24 cellular contexts compared by ENCODE assay signal in the genomic region with DNA sequence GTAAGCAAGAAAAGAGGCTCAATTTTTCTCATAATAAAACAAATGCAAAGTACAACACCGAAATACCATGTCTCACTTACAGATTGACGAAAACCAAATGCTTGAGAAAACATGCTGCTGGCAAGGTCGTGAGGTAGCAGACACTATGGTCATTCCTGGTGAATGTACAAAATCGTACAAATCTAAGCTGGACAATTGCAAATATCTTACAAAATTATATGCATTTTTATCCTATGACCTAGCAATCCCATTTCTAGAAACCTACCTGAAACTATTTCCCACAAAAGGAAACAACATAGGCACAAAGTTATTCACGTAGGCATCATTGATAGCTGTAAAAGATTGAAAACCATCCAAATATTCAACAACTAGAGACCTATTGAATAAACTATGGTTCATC. TPM values are rescaled to one million over a fixed set of nuclear protein-coding genes. Genes with fewer than 3 reads are reported as not detected.
DNase-seq lines count a peak whose midpoint lies in the region; ATAC-seq, FAIRE-seq and TF ChIP-seq lines count a peak whose summit lies in the region.
"Had no signal": no experiment of that assay in that cellular context is flagged by ENCODE, and none has a peak within 500 bp of the region (broad histone marks: within the 10 kb centered on the region; RNA-seq: fewer than 3 reads in every experiment).

No MANE protein-coding gene starts in this region.

- H3K27ac Mint-ChIP-seq in H9 = no peak overlapping the region
- H3K27ac Mint-ChIP-seq: CD4-positive, alpha-beta T cell had no signal

- no peaks in the 10 kb centered on the region for H3K23me2 ChIP-seq in H9 (ENCODE audit: insufficient read length, low read depth, low read length, poor library complexity, severe bottlenecking)

- no peak overlapping the region for H3K14ac ChIP-seq in H9 (ENCODE audit: insufficient read depth, low read length)

- H3K56ac ChIP-seq in H9 (ENCODE audit: insufficient read length, low read depth, low read length) = no peak overlapping the region

- no peak overlapping the region for H2AK5ac ChIP-seq in H9 (ENCODE audit: insufficient read length, low read length)

- no peak for TF ChIP-seq RAD21 in A549 (conservative IDR thresholded peaks at IDR 0.05 in 1 of 2, IDR thresholded peaks at IDR 0.05 in 1 of 2)

- no peak overlapping the region for H3K23ac ChIP-seq in H9 (ENCODE audit: insufficient read length, low read depth, low read length)

- no peaks in the 10 kb centered on the region for H3K79me1 ChIP-seq in H9 (ENCODE audit: insufficient read depth, low read depth, low read length, poor library complexity, severe bottlenecking)

- H3K27me3 ChIP-seq in PC-9 (ENCODE audit: insufficient read depth, low read depth) = no peaks in the 10 kb centered on the region
- H3K27me3 ChIP-seq in foreskin keratinocyte = no peaks in the 10 kb centered on the region
- H3K27me3 ChIP-seq in right atrium auricular region = no peaks in the 10 kb centered on the region
- no peaks in the 10 kb centered on the region for H3K27me3 ChIP-seq in H9 (ENCODE audit: insufficient read depth, low read length)
- H3K27me3 ChIP-seq: BLaER1 treated with 17β-estradiol and CSF1 and Interleukin-3, amounts not matched to agents 10 nM and 100 nM had no signal

- peaks cover 31% of the 10 kb centered on the region for H3F3A ChIP-seq in PC-9 (ENCODE audit: insufficient read depth, low read depth)

- no peak overlapping the region for H2BK20ac ChIP-seq in H9 (ENCODE audit: low read depth, low read length, poor library complexity, severe bottlenecking)

- intact Hi-C loops in PC-9 (cut with micrococcal nuclease; ENCODE audit: unreplicated experiment) = loop anchor here (2.0 to 10.0 kb wide), 4 partner anchors 83 to 576 kb away; no protein-coding TSS in a partner anchor

- POLR2A ChIA-PET in A549 (lab: Yijun Ruan, JAX) (no interaction called here), PC-9 (lab: Charles Lee; ENCODE audit: unreplicated experiment) (interaction anchor here (0.6 to 0.8 kb wide), 3 partner anchors 40 to 508 kb away, joined by 3 to 4 read pairs (median 4); no protein-coding TSS in a partner anchor)

- no peak overlapping the region for H2BK12ac ChIP-seq in H9 (ENCODE audit: insufficient read length, low read depth, low read length)

- WGBS in A549 (ENCODE audit: missing lambda C conversion rate) = 68% methylated on average over 5 of the region's 5 CpGs
- no CpG with 5 or more reads among the region's 5 CpGs for WGBS in H9 (ENCODE audit: extremely low coverage, insufficient read length, low lambda C conversion rate)

- H3K9me3 ChIP-seq in A549 (no peaks in the 10 kb centered on the region), PC-9 (ENCODE audit: insufficient read depth, low read depth) (peaks cover 13% of the 10 kb centered on the region; the same call in 1 of the 2 replicates), right atrium auricular region (no peaks in the 10 kb centered on the region), H9 (ENCODE audit: control insufficient read depth, low read depth, low read length) (no peaks in the 10 kb centered on the region)
- H3K9me3 ChIP-seq: BLaER1 treated with 17β-estradiol and CSF1 and Interleukin-3, amounts not matched to agents 10 nM and 100 nM had no signal

- DNase-seq in A549 (ENCODE audit: low read depth in 1 of 2, low spot score in 1 of 2) = no peak
- DNase-seq in H54 (ENCODE audit: insufficient read length, low spot score) = no peak
- no peak for DNase-seq in PC-9
- no peak for DNase-seq in foreskin keratinocyte
- DNase-seq in right atrium auricular region (ENCODE audit: low spot score) = no peak
- no peak for DNase-seq in H9
- no peak for DNase-seq in T-helper 9 cell
- DNase-seq: 8988T; AML-193; CD4-positive, alpha-beta T cell; DMS53; GDM1; Karpas-422; NCI-H1105; NCI-H2029 treated with DMSO at 0.1 percent for 48 hours; NCI-H446 treated with DMSO at 0.1 percent for 48 hours; NCI-H526 treated with DMSO at 0.1 percent for 48 hours; T-helper 1 cell had no signal

- no peaks in the 10 kb centered on the region for H3K9me3 Mint-ChIP-seq in H9
- H3K9me3 Mint-ChIP-seq: CD4-positive, alpha-beta T cell had no signal

- H3T11ph ChIP-seq in H9 (ENCODE audit: low read length) = no peak overlapping the region

- no peak overlapping the region for H2BK5ac ChIP-seq in H9 (ENCODE audit: insufficient read length, low read length)

- peaks cover 32% of the 10 kb centered on the region for H3K4me1 ChIP-seq in A549
- peaks cover 54% of the 10 kb centered on the region for H3K4me1 ChIP-seq in PC-9 (replicated peaks; ENCODE audit: insufficient read depth)
- peaks cover 21% of the 10 kb centered on the region for H3K4me1 ChIP-seq in foreskin keratinocyte
- no peaks in the 10 kb centered on the region for H3K4me1 ChIP-seq in right atrium auricular region
- H3K4me1 ChIP-seq in H9 (ENCODE audit: insufficient read depth, low read length) = no peaks in the 10 kb centered on the region

- H3K4ac ChIP-seq in H9 (ENCODE audit: low read depth, low read length) = no peak overlapping the region

- CTCF ChIA-PET in A549 (lab: Yijun Ruan, JAX) (no interaction called here), PC-9 (lab: Charles Lee) (interaction anchor here (1.1 to 1.3 kb wide), 2 partner anchors 10 to 249 kb away, joined by 3 to 13 read pairs; no protein-coding TSS in a partner anchor)

- no peak overlapping the region for H4K91ac ChIP-seq in H9 (ENCODE audit: insufficient read length, low read depth, low read length)

- FAIRE-seq in A549 (lab: Jason Lieb, UNC) (no peak), H54 (lab: Jason Lieb, UNC) (peak; percentile 33)
- FAIRE-seq: GM12878, H1, RCC 7860 had no signal

- peak overlapping the region; percentile 63; the same call in 1 of the 3 replicates for H3K4me2 ChIP-seq in A549
- peak overlapping the region; percentile 56 for H3K4me2 ChIP-seq in PC-9
- no peak overlapping the region for H3K4me2 ChIP-seq in H9 (ENCODE audit: insufficient read depth, insufficient read length, low read length)
- H3K4me2 ChIP-seq: BLaER1 treated with 17β-estradiol and CSF1 and Interleukin-3, amounts not matched to agents 10 nM and 100 nM had no signal

- TF ChIP-seq EP300 in A549 (IDR thresholded peaks at IDR 0.05) = no peak

- H4K5ac ChIP-seq in H9 (ENCODE audit: insufficient read length, low read depth, low read length) = no peak overlapping the region

- no peaks in the 10 kb centered on the region for H3K36me3 Mint-ChIP-seq in H9 (ENCODE audit: insufficient read depth in 1 of 3, low read depth in 3 of 3)

- TF ChIP-seq CTCF in A549 (IDR thresholded peaks at IDR 0.05) (no peak), PC-9 (conservative IDR thresholded peaks at IDR 0.05) (no peak), foreskin keratinocyte (conservative IDR thresholded peaks at IDR 0.05) (no peak), right atrium auricular region (IDR thresholded peaks at IDR 0.05) (no peak), H9 (conservative IDR thresholded peaks at IDR 0.05) (no peak)

- H4K20me1 ChIP-seq in PC-9 (ENCODE audit: insufficient read depth) (no peaks in the 10 kb centered on the region), H9 (ENCODE audit: control insufficient read depth, insufficient read depth, insufficient read length) (no peaks in the 10 kb centered on the region)
- H4K20me1 ChIP-seq: BLaER1 treated with 17β-estradiol and CSF1 and Interleukin-3, amounts not matched to agents 10 nM and 100 nM had no signal

- no peak for ATAC-seq in A549
- no peak for ATAC-seq in foreskin keratinocyte
- no peak for ATAC-seq in HG02623 (IDR thresholded peaks at IDR 0.05; ENCODE audit: unreplicated experiment)
- ATAC-seq: GM12878 had no signal

- BruUV-seq in PC-9 (replicated peaks; lab: Mats Ljungman, UMichigan) = TSS peak; percentile 41

- H3K9ac ChIP-seq in H9 (ENCODE audit: extremely low read depth, insufficient read length, low read length) = no peak overlapping the region
- H3K9ac ChIP-seq: BLaER1 treated with 17β-estradiol and CSF1 and Interleukin-3, amounts not matched to agents 10 nM and 100 nM had no signal

- no peak overlapping the region for H3K4me3 ChIP-seq in A549
- no peak overlapping the region for H3K4me3 ChIP-seq in PC-9
- H3K4me3 ChIP-seq in right atrium auricular region = no peak overlapping the region
- H3K4me3 ChIP-seq: BLaER1 treated with 17β-estradiol and CSF1 and Interleukin-3, amounts not matched to agents 10 nM and 100 nM; GM12878 had no signal

- TF ChIP-seq POLR2A in A549 (IDR thresholded peaks at IDR 0.05; ENCODE audit: low read length) (no peak), H54 (IDR thresholded peaks at IDR 0.05; ENCODE audit: low read depth, low read length) (no peak)

- H3K4me3 Mint-ChIP-seq in H9 = no peak overlapping the region
- H3K4me3 Mint-ChIP-seq: CD4-positive, alpha-beta T cell had no signal

- H3K9me2 ChIP-seq in PC-9 (ENCODE audit: insufficient read depth) = no peaks in the 10 kb centered on the region

- peaks cover 7% of the 10 kb centered on the region; the same call in 1 of the 2 replicates for H3K27me3 Mint-ChIP-seq in H9 (ENCODE audit: low read depth)
- H3K27me3 Mint-ChIP-seq: CD4-positive, alpha-beta T cell had no signal

- H4K8ac ChIP-seq in H9 (replicated peaks; ENCODE audit: insufficient read length, low read depth, low read length) = no peak overlapping the region

- no peak overlapping the region for H3K27ac ChIP-seq in A549
- peak overlapping the region; percentile 89 for H3K27ac ChIP-seq in PC-9
- H3K27ac ChIP-seq in foreskin keratinocyte = peak overlapping the region; percentile 28
- no peak overlapping the region for H3K27ac ChIP-seq in right atrium auricular region
- no peak overlapping the region for H3K27ac ChIP-seq in H9 (ENCODE audit: insufficient read length, low read depth, low read length)
- H3K27ac ChIP-seq: BLaER1 treated with 17β-estradiol and CSF1 and Interleukin-3, amounts not matched to agents 10 nM and 100 nM had no signal

- no peak overlapping the region for H3K18ac ChIP-seq in H9 (ENCODE audit: insufficient read length, low read depth, low read length)

- H3K36me3 ChIP-seq in PC-9 (ENCODE audit: low read depth) (0 out of 2 replicates have a peak, but pooled peaks cover 4% of the 10 kb centered on the region), right atrium auricular region (no peaks in the 10 kb centered on the region)
- H3K36me3 ChIP-seq: BLaER1 treated with 17β-estradiol and CSF1 and Interleukin-3, amounts not matched to agents 10 nM and 100 nM had no signal

- H2BK120ac ChIP-seq in H9 (ENCODE audit: low read depth, low read length, poor library complexity, severe bottlenecking) = no peak overlapping the region

- no peak overlapping the region for H2BK15ac ChIP-seq in H9 (ENCODE audit: low read depth, low read length)

- no peaks in the 10 kb centered on the region for H3K4me1 Mint-ChIP-seq in H9

- H3K79me2 ChIP-seq in PC-9 (ENCODE audit: low read depth) (no peaks in the 10 kb centered on the region), H9 (ENCODE audit: insufficient read depth, low read length) (no peaks in the 10 kb centered on the region)

- no peak overlapping the region for H2AFZ ChIP-seq in PC-9
- no peak overlapping the region for H2AFZ ChIP-seq in H9 (ENCODE audit: low read length)

RNA-seq across cellular contexts. Expression of a gene that starts 54.0 kb away (rescaled TPM):
- polyA plus RNA-seq in A549 (2011; rRNA removed) (10.2 and 11.6 TPM in 2 replicates), A549 (2017; fragmentation: RNase III; extraction: RNeasy Plus Mini Kit Qiagen cat#74134 plus additional on column Dnase treatment) (0.42 to 0.84 TPM (median 0.76 TPM) in 3 replicates), foreskin keratinocyte (0.02 and 0.06 TPM in 2 replicates)
- polyA plus RNA-seq in A549 (2012; cell fraction: cytosol; rRNA removed) = 0.82 and 0.93 TPM in 2 replicates
- 0.37 and 0.77 TPM in 2 replicates for polyA plus RNA-seq in A549 (2012; cell fraction: nucleus; rRNA removed)
- 0.68 and 1.7 TPM in 2 replicates for polyA minus RNA-seq in A549 (2011; rRNA and poly(A)+ RNA removed)
- total RNA-seq in PC-9 (2021) (0.48 and 0.81 TPM in 2 replicates), foreskin keratinocyte (0.14 TPM in 1 of 2 replicates, not detected in the other), right atrium auricular region (1 to 10 TPM in 1 of 2 donors, under 1 TPM in 1; 0.12 to 1.8 TPM), H9 (2021) (3.4 and 4.4 TPM in 2 replicates)
- total RNA-seq: CD4-positive, alpha-beta T cell; GM12878; HT-29 had no signal

Comparison
In these comparisons a context has a peak if more than half of its experiments do, and no peak if none do; other contexts are left out.
1. H3K27ac ChIP-seq: peak in PC-9 (single experiment) and foreskin keratinocyte (single experiment); none in A549 (0 of 2), right atrium auricular region (0 of 2) and H9 (single experiment).